2 cellular contexts compared by ENCODE assay signal in the genomic region with DNA sequence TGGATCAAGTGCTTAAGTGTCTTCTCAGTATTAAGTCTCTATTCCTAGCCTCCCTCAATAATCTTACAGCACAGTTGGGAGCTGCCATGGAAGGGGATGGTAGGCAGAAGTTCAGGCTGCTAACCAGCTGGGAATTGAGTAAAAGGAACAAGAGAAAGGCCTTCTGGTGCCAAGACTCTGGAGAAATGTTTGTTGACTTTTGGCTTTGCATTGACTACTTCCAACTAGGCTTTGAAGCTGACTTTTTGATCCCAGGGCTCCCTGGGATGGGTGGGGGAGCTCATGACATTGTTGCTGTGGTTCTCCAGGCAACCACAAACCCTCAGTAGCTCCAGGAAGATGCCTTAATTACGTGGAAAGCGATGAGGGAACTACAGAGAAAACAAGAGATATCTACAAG.
TF ChIP-seq lines count a peak whose summit lies in the region.

No MANE protein-coding gene starts in this region.

TF ChIP-seq in endothelial cell of umbilical vein, 7 proteins besides CTCF, POLR2A, EP300 and RAD21:
- TF ChIP-seq FOS (IDR thresholded peaks at IDR 0.05; ENCODE audit: borderline replicate concordance, insufficient read depth, low read length) (no peak), JUN (IDR thresholded peaks at IDR 0.05; ENCODE audit: borderline replicate concordance, insufficient read depth, insufficient read length, low read depth) (no peak), EZH2 (IDR thresholded peaks at IDR 0.05; ENCODE audit: borderline replicate concordance, low read depth, low read length, severe bottlenecking) (no peak), POLR2AphosphoS5 (IDR thresholded peaks at IDR 0.05; ENCODE audit: insufficient read depth, low read depth, low read length) (no peak), MYC (IDR thresholded peaks at IDR 0.05; ENCODE audit: low read depth, low read length) (no peak), MAX (IDR thresholded peaks at IDR 0.05; ENCODE audit: insufficient read depth, insufficient read length) (no peak), GATA2 (IDR thresholded peaks at IDR 0.05; ENCODE audit: insufficient read depth, insufficient read length, low read depth, low read length) (no peak)

TF ChIP-seq in HEK293T, 16 proteins besides CTCF, POLR2A, EP300 and RAD21:
- TF ChIP-seq BHLHE40 (IDR thresholded peaks at IDR 0.05; ENCODE audit: borderline replicate concordance) (no peak), NFRKB (IDR thresholded peaks at IDR 0.05) (no peak), CTBP1 (IDR thresholded peaks at IDR 0.05; ENCODE audit: borderline replicate concordance) (no peak), L3MBTL2 (conservative IDR thresholded peaks at IDR 0.05) (no peak)
